10 cellular contexts compared by ENCODE assay signal in the genomic region with DNA sequence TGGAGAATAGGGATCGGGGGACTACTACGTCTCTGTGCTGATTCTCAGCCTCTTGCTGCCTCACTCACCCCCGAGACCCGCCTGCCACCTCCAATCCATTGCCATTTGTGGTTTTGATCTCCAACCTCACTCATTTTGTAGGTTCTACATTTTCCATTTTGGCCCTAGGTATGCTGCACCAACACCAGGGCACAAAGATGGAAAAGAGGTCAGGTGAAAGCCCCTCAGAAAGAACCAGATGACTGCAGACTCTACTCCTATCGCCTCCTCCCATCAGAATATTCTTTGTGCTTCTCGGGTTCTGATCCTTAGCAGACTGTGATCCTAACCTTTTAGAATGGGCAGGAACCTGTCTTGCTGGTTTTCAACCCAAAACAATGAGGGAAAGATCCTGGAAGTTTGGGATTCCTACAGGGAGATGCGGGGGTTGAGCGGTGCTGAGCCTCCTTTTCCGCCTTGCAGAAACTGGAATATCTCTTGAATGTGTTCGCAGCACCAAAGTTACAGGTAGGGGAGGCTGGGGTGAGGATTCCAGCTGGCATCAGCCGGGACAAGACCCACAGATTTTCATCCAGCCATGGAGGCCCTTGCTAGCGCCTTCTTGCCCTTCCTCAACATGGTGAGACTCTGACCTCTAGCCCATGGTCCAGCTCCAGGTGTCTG. TPM values are rescaled to one million over a fixed set of nuclear protein-coding genes. Genes with fewer than 3 reads are reported as not detected.
A peak's percentile ranks its signal among the peaks of the same experiment; 100 is the strongest.
DNase-seq lines count a peak whose midpoint lies in the region; ATAC-seq, FAIRE-seq and TF ChIP-seq lines count a peak whose summit lies in the region.
"Had no signal": no experiment of that assay in that cellular context is flagged by ENCODE, and none has a peak within 500 bp of the region (broad histone marks: within the 10 kb centered on the region; RNA-seq: fewer than 3 reads in every experiment).

No MANE protein-coding gene starts in this region.

- peaks cover 78% of the 10 kb centered on the region for H3K27me3 ChIP-seq in keratinocyte (ENCODE audit: control insufficient read depth, extremely low read depth, insufficient read depth, low read length)
- peaks cover 80% of the 10 kb centered on the region for H3K27me3 ChIP-seq in thymus (ENCODE audit: control insufficient read depth, insufficient read depth)

- CTCF ChIA-PET in activated naive CD4-positive, alpha-beta T cell treated with anti-CD3 and anti-CD28 coated beads for 36 hours (lab: Charles Lee) = interaction anchor here (3.6 to 16.7 kb wide), 2 partner anchors 24 to 37 kb away, joined by 11 to 111 read pairs; no protein-coding TSS in a partner anchor

- H3K79me2 ChIP-seq in keratinocyte (ENCODE audit: control insufficient read depth, insufficient read depth, low read length) = no peaks in the 10 kb centered on the region

- intact Hi-C loops in activated naive CD4-positive, alpha-beta T cell treated with anti-CD3 and anti-CD28 coated beads for 36 hours (cut with micrococcal nuclease) = loop anchor here (1.0 kb wide), 1 partner anchor 10 kb away; no protein-coding TSS in a partner anchor

- DNase-seq in activated naive CD4-positive, alpha-beta T cell treated with anti-CD3 and anti-CD28 coated beads for 36 hours = no peak
- no peak for DNase-seq in activated naive CD4-positive, alpha-beta T cell treated with Interleukin-2 at 50 U/mL for 16 hours
- DNase-seq in keratinocyte (ENCODE audit: low read depth, low spot score) = no peak
- DNase-seq in stimulated activated CD4-positive, alpha-beta T cell treated with anti-CD3 and anti-CD28 coated beads, Interleukin-15, amount 100 ng/mL, for 24 hours = no peak
- DNase-seq in HUDEP-2 (lab: John Stamatoyannopoulos, UW; ENCODE audit: unreplicated experiment in 76 of 76) = no peak
- no peak for DNase-seq in GM20000 (ENCODE audit: low spot score)

- peaks cover 82% of the 10 kb centered on the region for H3K27me3 Mint-ChIP-seq in activated naive CD4-positive, alpha-beta T cell treated with anti-CD3 and anti-CD28 coated beads for 36 hours (ENCODE audit: low read depth)
- H3K27me3 Mint-ChIP-seq in activated T-helper 17 cell treated with anti-CD3 and anti-CD28 coated beads, Interleukin-2, amount 50 U/mL, for 72 hours = peaks cover 42% of the 10 kb centered on the region

- no peaks in the 10 kb centered on the region for H3K36me3 Mint-ChIP-seq in activated naive CD4-positive, alpha-beta T cell treated with anti-CD3 and anti-CD28 coated beads for 36 hours (ENCODE audit: low read depth)
- H3K36me3 Mint-ChIP-seq in activated T-helper 17 cell treated with anti-CD3 and anti-CD28 coated beads, Interleukin-2, amount 50 U/mL, for 72 hours (ENCODE audit: low read depth) = peaks cover 5% of the 10 kb centered on the region

- peaks cover 2% of the 10 kb centered on the region for H4K20me1 ChIP-seq in keratinocyte (ENCODE audit: control insufficient read depth, extremely low read depth, insufficient read depth, low read length)

- peaks cover 24% of the 10 kb centered on the region for H3K4me1 ChIP-seq in keratinocyte (ENCODE audit: control insufficient read depth, extremely low read depth, insufficient read depth, low read length)
- peaks cover 15% of the 10 kb centered on the region for H3K4me1 ChIP-seq in thymus (ENCODE audit: control insufficient read depth, insufficient read depth, low read length)

- H3K9me3 Mint-ChIP-seq in activated naive CD4-positive, alpha-beta T cell treated with anti-CD3 and anti-CD28 coated beads for 36 hours = no peaks in the 10 kb centered on the region
- H3K9me3 Mint-ChIP-seq in activated T-helper 17 cell treated with anti-CD3 and anti-CD28 coated beads, Interleukin-2, amount 50 U/mL, for 72 hours = no peaks in the 10 kb centered on the region
- H3K9me3 Mint-ChIP-seq: nephron progenitor cell had no signal

- dilution Hi-C loops in keratinocyte (cut with MboI; ENCODE audit: extremely low pct_ligation_motif_present, low sequenced_read_pairs) = no loop called here

- FAIRE-seq in keratinocyte (lab: Jason Lieb, UNC) = no peak

- H3K27ac Mint-ChIP-seq in activated naive CD4-positive, alpha-beta T cell treated with anti-CD3 and anti-CD28 coated beads for 36 hours = no peak overlapping the region
- no peak overlapping the region for H3K27ac Mint-ChIP-seq in activated T-helper 17 cell treated with anti-CD3 and anti-CD28 coated beads, Interleukin-2, amount 50 U/mL, for 72 hours
- H3K27ac Mint-ChIP-seq: nephron progenitor cell had no signal

- TF ChIP-seq CTCF in keratinocyte (optimal IDR thresholded peaks at IDR 0.05 in 1 of 3, IDR thresholded peaks at IDR 0.05 in 1 of 3, conservative IDR thresholded peaks at IDR 0.05 in 1 of 3; ENCODE audit: extremely low read depth in 1 of 3, insufficient read depth in 2 of 3, low read length in 3 of 3) = no peak
- TF ChIP-seq CTCF in GM20000 (IDR thresholded peaks at IDR 0.05; ENCODE audit: extremely low read depth, missing control alignments) = no peak

- H3K4me3 Mint-ChIP-seq in activated naive CD4-positive, alpha-beta T cell treated with anti-CD3 and anti-CD28 coated beads for 36 hours = peak overlapping the region; percentile 8
- H3K4me3 Mint-ChIP-seq in activated T-helper 17 cell treated with anti-CD3 and anti-CD28 coated beads, Interleukin-2, amount 50 U/mL, for 72 hours = peak overlapping the region; percentile 88
- H3K4me3 Mint-ChIP-seq: nephron progenitor cell had no signal

- peak overlapping the region; percentile 74 for H3K4me2 ChIP-seq in keratinocyte (ENCODE audit: control insufficient read depth, extremely low read depth, insufficient read depth, low read depth, low read length)

- H3K9ac ChIP-seq in keratinocyte (ENCODE audit: control insufficient read depth, extremely low read depth, insufficient read depth, low read length) = no peak overlapping the region
- H3K9ac ChIP-seq: BLaER1 treated with 17β-estradiol and CSF1 and Interleukin-3, amounts not matched to agents 10 nM and 100 nM had no signal

- no peaks in the 10 kb centered on the region for H3K36me3 ChIP-seq in keratinocyte (ENCODE audit: control insufficient read depth in 2 of 2, extremely low read depth in 1 of 2, insufficient read depth in 2 of 2, low read length in 2 of 2)
- H3K36me3 ChIP-seq in thymus (ENCODE audit: control insufficient read depth, insufficient read depth) = no peaks in the 10 kb centered on the region
- H3K36me3 ChIP-seq: BLaER1 treated with 17β-estradiol and CSF1 and Interleukin-3, amounts not matched to agents 10 nM and 100 nM had no signal

- ATAC-seq in activated T-helper 17 cell treated with anti-CD3 and anti-CD28 coated beads, Interleukin-2, amount 50 U/mL, for 72 hours (replicated peaks) = no peak

- H3K9me3 ChIP-seq in keratinocyte (ENCODE audit: control insufficient read depth, low read depth, low read length) (no peaks in the 10 kb centered on the region), thymus (ENCODE audit: control insufficient read depth) (peaks cover 2% of the 10 kb centered on the region)

- H3K9me1 ChIP-seq in keratinocyte (ENCODE audit: control insufficient read depth, extremely low read depth, insufficient read depth, low read length) = no peaks in the 10 kb centered on the region

- H3K27ac ChIP-seq in keratinocyte (ENCODE audit: control insufficient read depth, insufficient read depth, low read length) (no peak overlapping the region), thymus (ENCODE audit: low read depth) (no peak overlapping the region)
- H3K27ac ChIP-seq: BLaER1 treated with 17β-estradiol and CSF1 and Interleukin-3, amounts not matched to agents 10 nM and 100 nM had no signal

- H3K4me3 ChIP-seq in keratinocyte (ENCODE audit: control insufficient read depth in 2 of 3, extremely low read depth in 1 of 3, insufficient read depth in 2 of 3, low read depth in 1 of 3, low read length in 3 of 3) (peak overlapping the region in 2 of 3 experiments; percentile 26 to 54), thymus (ENCODE audit: low read length) (peak overlapping the region; percentile 40)

- WGBS in thymus = 14% methylated on average over 12 of the region's 12 CpGs

- H3K4me1 Mint-ChIP-seq in activated naive CD4-positive, alpha-beta T cell treated with anti-CD3 and anti-CD28 coated beads for 36 hours (ENCODE audit: low read depth) = peaks cover 19% of the 10 kb centered on the region
- H3K4me1 Mint-ChIP-seq in activated T-helper 17 cell treated with anti-CD3 and anti-CD28 coated beads, Interleukin-2, amount 50 U/mL, for 72 hours = peaks cover 9% of the 10 kb centered on the region

- H2AFZ ChIP-seq in keratinocyte (ENCODE audit: control insufficient read depth, low read length) = no peak overlapping the region

RNA-seq across cellular contexts. Expression of a gene that starts 53.1 kb away (rescaled TPM):
- total RNA-seq in activated naive CD4-positive, alpha-beta T cell treated with anti-CD3 and anti-CD28 coated beads for 36 hours = not detected
- not detected for total RNA-seq in activated T-helper 17 cell treated with anti-CD3 and anti-CD28 coated beads, Interleukin-2, amount 50 U/mL, for 72 hours
- polyA plus RNA-seq in keratinocyte = not detected in 3 replicates
- 0.89 TPM for polyA plus RNA-seq in keratinocyte (2011; ENCODE audit: low read depth)
- polyA plus RNA-seq in keratinocyte (2011; cell fraction: cytosol; rRNA removed) = not detected in 2 replicates
- 0.14 TPM in 1 of 2 replicates, not detected in the other for polyA plus RNA-seq in keratinocyte (2011; cell fraction: nucleus; rRNA removed)
- 3.3 TPM in 1 of 2 replicates, not detected in the other for polyA plus RNA-seq in keratinocyte (2012; ENCODE audit: low replicate concordance)
- polyA minus RNA-seq in keratinocyte = not detected in 3 replicates
- polyA minus RNA-seq in keratinocyte (2011; cell fraction: cytosol; rRNA and poly(A)+ RNA removed) = not detected
- not detected in 2 replicates for polyA minus RNA-seq in keratinocyte (2011; cell fraction: nucleus; rRNA and poly(A)+ RNA removed)
- 0.37 TPM for polyA plus RNA-seq in thymus
